Comparison of ENCODE assay signal across 1 cellular context in genomic region chr1:161914595-161914994, GRCh38.
TF ChIP-seq lines count a peak whose summit lies in the region.

No MANE protein-coding gene starts in this region.

TF ChIP-seq in GM12878, 131 proteins besides CTCF, POLR2A, EP300 and RAD21 (continued from another document):
- TF ChIP-seq, protein P1, sequence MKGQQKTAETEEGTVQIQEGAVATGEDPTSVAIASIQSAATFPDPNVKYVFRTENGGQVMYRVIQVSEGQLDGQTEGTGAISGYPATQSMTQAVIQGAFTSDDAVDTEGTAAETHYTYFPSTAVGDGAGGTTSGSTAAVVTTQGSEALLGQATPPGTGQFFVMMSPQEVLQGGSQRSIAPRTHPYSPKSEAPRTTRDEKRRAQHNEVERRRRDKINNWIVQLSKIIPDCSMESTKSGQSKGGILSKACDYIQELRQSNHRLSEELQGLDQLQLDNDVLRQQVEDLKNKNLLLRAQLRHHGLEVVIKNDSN (IDR thresholded peaks at IDR 0.05; ENCODE audit: borderline replicate concordance, extremely low read length, insufficient read depth, low read depth, low read length), result no peak
